In the genomic region with DNA sequence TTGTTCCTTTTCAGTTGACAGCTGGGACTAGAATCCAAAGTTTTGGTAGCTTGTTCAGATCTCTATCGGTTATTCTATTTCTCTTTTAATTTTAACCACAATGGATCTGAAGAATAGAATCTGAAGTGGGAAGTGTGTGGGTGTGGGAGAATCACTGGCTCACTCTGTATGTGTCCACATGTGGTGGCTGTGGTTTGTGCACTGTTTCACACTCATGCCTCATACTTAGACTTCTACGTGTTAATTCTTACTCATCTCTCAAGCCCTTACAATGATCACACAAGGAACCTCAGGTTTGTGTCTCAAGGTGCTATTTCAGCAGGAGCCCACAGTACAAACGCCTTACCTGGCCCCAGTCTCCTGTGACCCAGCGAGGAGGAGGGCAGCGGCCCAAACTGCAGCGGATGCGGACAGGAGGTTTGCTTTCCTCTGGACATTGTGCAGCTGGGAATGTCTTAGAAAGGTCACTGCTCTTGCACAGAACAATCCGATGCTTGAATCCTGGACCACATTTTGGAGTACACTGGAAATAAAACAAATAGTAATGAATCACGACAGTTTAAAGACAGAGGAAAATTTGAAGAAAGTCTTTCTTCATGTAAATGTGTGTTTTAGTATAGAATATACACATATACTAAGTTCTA, we compare ENCODE assay signal across 8 cellular contexts.
DNase-seq lines count a peak whose midpoint lies in the region; ATAC-seq and TF ChIP-seq lines count a peak whose summit lies in the region.

No MANE protein-coding gene starts in this region.

- H3K4me3 ChIP-seq in transverse colon (no peak overlapping the region), sigmoid colon (no peak overlapping the region), uterus (no peak overlapping the region)

- in situ Hi-C loops in transverse colon (cut with MboI; ENCODE audit: low pct_ligation_motif_present in 1 of 4, low pct_unique_long_range_greater_than_20kb in 1 of 4, low sequenced_read_pairs in 3 of 4): no loop called here

- H3K27me3 ChIP-seq in transverse colon (no peaks in the 10 kb centered on the region), sigmoid colon (no peaks in the 10 kb centered on the region), uterus (no peaks in the 10 kb centered on the region)

- WGBS in transverse colon (ENCODE audit: low coverage in 1 of 2), 2 donors: 70 to 73% methylated on average over 3 to 9 of the region's 9 CpGs
- WGBS in sigmoid colon, 2 donors: 72 to 79% methylated on average over 9 of the region's 9 CpGs

- H3K27ac ChIP-seq in epithelial cell of prostate (peak overlapping the region; percentile 41), transverse colon (no peak overlapping the region), sigmoid colon (no peak overlapping the region), uterus (no peak overlapping the region)

- no peaks in the 10 kb centered on the region for H3K4me1 ChIP-seq in transverse colon
- no peaks in the 10 kb centered on the region for H3K4me1 ChIP-seq in sigmoid colon
- H3K4me1 ChIP-seq in uterus: no peaks in the 10 kb centered on the region

- peak; percentile 55 for DNase-seq in AG08395 (ENCODE audit: low spot score)
- peak; percentile 83 for DNase-seq in epithelial cell of prostate (ENCODE audit: low read depth, low spot score)
- DNase-seq in ureter (ENCODE audit: low spot score): no peak
- DNase-seq in transverse colon: no peak
- no peak for DNase-seq in sigmoid colon
- DNase-seq in uterus: no peak

- TF ChIP-seq CTCF in transverse colon (IDR thresholded peaks at IDR 0.05) (no peak), sigmoid colon (IDR thresholded peaks at IDR 0.05) (no peak), uterus (IDR thresholded peaks at IDR 0.05) (no peak)

- TF ChIP-seq POLR2A in transverse colon (IDR thresholded peaks at IDR 0.05) (no peak), sigmoid colon (IDR thresholded peaks at IDR 0.05) (no peak), uterus (IDR thresholded peaks at IDR 0.05) (no peak)

- no peaks in the 10 kb centered on the region for H3K36me3 ChIP-seq in transverse colon
- no peaks in the 10 kb centered on the region for H3K36me3 ChIP-seq in sigmoid colon
- no peaks in the 10 kb centered on the region for H3K36me3 ChIP-seq in uterus

- no peak for TF ChIP-seq EP300 in transverse colon (IDR thresholded peaks at IDR 0.05; ENCODE audit: low read depth)
- no peak for TF ChIP-seq EP300 in sigmoid colon (IDR thresholded peaks at IDR 0.05)

- peak; percentile 92 for ATAC-seq in GM19463 (IDR thresholded peaks at IDR 0.05; ENCODE audit: unreplicated experiment)
- ATAC-seq in HG03558 (IDR thresholded peaks at IDR 0.05; ENCODE audit: extremely low read depth, unreplicated experiment): peak; percentile 97

- H3K9me3 ChIP-seq in transverse colon (no peaks in the 10 kb centered on the region), sigmoid colon (no peaks in the 10 kb centered on the region), uterus (no peaks in the 10 kb centered on the region)

- intact Hi-C loops in transverse colon (cut with DNase I; ENCODE audit: low total_unique reads) (no loop called here), sigmoid colon (cut with DNase I) (no loop called here), uterus (cut with DNase I; ENCODE audit: low total_unique reads) (no loop called here)

Comparison
In these comparisons a context has a peak if more than half of its experiments do, and no peak if none do; other contexts are left out.
1. DNase-seq: peak in AG08395 (single experiment) and epithelial cell of prostate (single experiment); none in ureter (single experiment), transverse colon (single experiment), sigmoid colon (single experiment) and uterus (0 of 2).